ENCODE assay signal across 18 cellular contexts in genomic region chr17:61583660-61584264, GRCh38. TPM values are rescaled to one million over a fixed set of nuclear protein-coding genes. Genes with fewer than 3 reads are reported as not detected.
A peak's percentile ranks its signal among the peaks of the same experiment; 100 is the strongest.
DNase-seq lines count a peak whose midpoint lies in the region; ATAC-seq, FAIRE-seq and TF ChIP-seq lines count a peak whose summit lies in the region.
"Had no signal": no experiment of that assay in that cellular context is flagged by ENCODE, and none has a peak within 500 bp of the region (broad histone marks: within the 10 kb centered on the region; RNA-seq: fewer than 3 reads in every experiment).

No MANE protein-coding gene starts in this region.

- TF ChIP-seq POLR2A in HepG2 (IDR thresholded peaks at IDR 0.05; ENCODE audit: insufficient read depth in 1 of 2, low read depth in 2 of 2, low read length in 2 of 2), result no peak
- no peak for TF ChIP-seq POLR2A in right lobe of liver (IDR thresholded peaks at IDR 0.05)

- no peaks in the 10 kb centered on the region for H3K9me2 ChIP-seq in SK-N-SH

- WGBS in HepG2 (ENCODE audit: low lambda C conversion rate), result 54% methylated on average over 4 of the region's 4 CpGs
- 76% methylated on average over 4 of the region's 4 CpGs for WGBS in right lobe of liver (ENCODE audit: insufficient coverage, low coverage, low lambda C conversion rate, missing lambda C conversion rate)
- 92% methylated on average over 4 of the region's 4 CpGs for WGBS in SK-N-SH (ENCODE audit: low lambda C conversion rate)

- H3K9ac ChIP-seq in HepG2 (ENCODE audit: insufficient read depth, low read depth, low read length) (no peak overlapping the region), SK-N-SH (no peak overlapping the region)
- H3K9ac ChIP-seq: BLaER1 treated with 17β-estradiol and CSF1 and Interleukin-3, amounts not matched to agents 10 nM and 100 nM had no signal

- H3K27me3 ChIP-seq in HepG2 (ENCODE audit: control insufficient read depth in 1 of 2, insufficient read depth in 2 of 2, low read length in 2 of 2) (no peaks in the 10 kb centered on the region), right lobe of liver (no peaks in the 10 kb centered on the region), SK-N-SH (ENCODE audit: insufficient read depth) (no peaks in the 10 kb centered on the region)
- H3K27me3 ChIP-seq: BE2C; BLaER1 treated with 17β-estradiol and CSF1 and Interleukin-3, amounts not matched to agents 10 nM and 100 nM had no signal

- FAIRE-seq in HepG2 (lab: Jason Lieb, UNC) (no peak), urothelium cell line (lab: Jason Lieb, UNC) (peak; percentile 44)
- FAIRE-seq: D721Med, GM18507 had no signal

- in situ Hi-C loops in HepG2 (cut with HindIII; ENCODE audit: extremely low pct_ligation_motif_present, low pct_unique_long_range_greater_than_20kb), result loop anchor here (5.0 kb wide), 1 partner anchor 171 kb away; no protein-coding TSS in a partner anchor

- peaks cover 55% of the 10 kb centered on the region for H3K4me1 ChIP-seq in HepG2 (ENCODE audit: insufficient read depth, low read length)
- peaks cover 0 to 10% (median 0%) of the 10 kb centered on the region in 4 donors for H3K4me1 ChIP-seq in right lobe of liver
- peaks cover 13 to 26% of the 10 kb centered on the region in 2 experiments; a peak in 3 of 4 replicates for H3K4me1 ChIP-seq in SK-N-SH (ENCODE audit: control insufficient read depth in 1 of 2, insufficient read depth in 2 of 2, low read depth in 1 of 2, low read length in 1 of 2)
- H3K4me1 ChIP-seq: BLaER1 treated with 17β-estradiol and CSF1 and Interleukin-3, amounts not matched to agents 10 nM and 100 nM had no signal

- no peaks in the 10 kb centered on the region for H3F3A ChIP-seq in SK-N-SH (replicated peaks; ENCODE audit: insufficient read depth)

- intact Hi-C loops in HepG2 (cut with micrococcal nuclease; ENCODE audit: unreplicated experiment), result loop anchor here (10.0 kb wide), 1 partner anchor 609 kb away; no protein-coding TSS in a partner anchor
- intact Hi-C loops in right lobe of liver (cut with DNase I), result no loop called here

- H4K20me1 ChIP-seq in HepG2 (ENCODE audit: insufficient read depth, low read length), result no peaks in the 10 kb centered on the region
- no peaks in the 10 kb centered on the region for H4K20me1 ChIP-seq in SK-N-SH (ENCODE audit: insufficient read depth)
- H4K20me1 ChIP-seq: BLaER1 treated with 17β-estradiol and CSF1 and Interleukin-3, amounts not matched to agents 10 nM and 100 nM had no signal

- TF ChIP-seq EP300 in HepG2 (IDR thresholded peaks at IDR 0.05; ENCODE audit: low read depth in 2 of 2, low read length in 2 of 2), result no peak
- no peak for TF ChIP-seq EP300 in HepG2 (CRISPR knock-in tag; IDR thresholded peaks at IDR 0.05; ENCODE audit: borderline replicate concordance)
- no peak for TF ChIP-seq EP300 in SK-N-SH (IDR thresholded peaks at IDR 0.05; ENCODE audit: borderline replicate concordance in 1 of 2, low read depth in 1 of 2, low read length in 1 of 2)

- BruUV-seq in HepG2 (replicated peaks; lab: Mats Ljungman, UMichigan), result no TSS peak

- H3K4me3 ChIP-seq in HepG2 (replicated peaks in 1 of 3; ENCODE audit: insufficient read depth in 1 of 3, low read depth in 2 of 3, low read length in 3 of 3) (no peak overlapping the region), right lobe of liver (no peak overlapping the region), SK-N-SH (ENCODE audit: low read depth in 2 of 2, low read length in 1 of 2) (no peak overlapping the region)
- H3K4me3 ChIP-seq: BLaER1 treated with 17β-estradiol and CSF1 and Interleukin-3, amounts not matched to agents 10 nM and 100 nM; HAP-1 had no signal

- TF ChIP-seq CTCF in HepG2 (CRISPR knock-in tag; IDR thresholded peaks at IDR 0.05) (no peak), right lobe of liver (IDR thresholded peaks at IDR 0.05) (no peak), SK-N-SH (IDR thresholded peaks at IDR 0.05) (no peak)

- no peak for DNase-seq in HepG2 (ENCODE audit: low spot score)
- no peak for DNase-seq in right lobe of liver
- no peak for DNase-seq in SK-N-SH
- DNase-seq in urothelium cell line (ENCODE audit: low spot score), result no peak
- no peak for DNase-seq in activated gamma-delta T cell treated with Interleukin-2 at 50 U/mL for 16 hours
- no peak for DNase-seq in midbrain (lab: John Stamatoyannopoulos, UW)
- DNase-seq: CD4-positive, alpha-beta T cell; CD8-positive, alpha-beta memory T cell; DMS79 treated with DMSO at 0.1 percent for 48 hours; GF-D8; GOT3 had no signal

- H3K79me2 ChIP-seq in HepG2 (ENCODE audit: insufficient read depth, low read length), result no peaks in the 10 kb centered on the region
- no peaks in the 10 kb centered on the region for H3K79me2 ChIP-seq in SK-N-SH (ENCODE audit: insufficient read depth)

- H3K27ac ChIP-seq in HepG2 (ENCODE audit: extremely low read length, insufficient read depth, low read length), result no peak overlapping the region
- no peak overlapping the region for H3K27ac ChIP-seq in right lobe of liver
- H3K27ac ChIP-seq in SK-N-SH (ENCODE audit: low read depth in 2 of 2, low read length in 1 of 2), result peak overlapping the region in 1 of 2 experiments; percentile 79; a peak in 1 of 4 replicates
- H3K27ac ChIP-seq: BLaER1 treated with 17β-estradiol and CSF1 and Interleukin-3, amounts not matched to agents 10 nM and 100 nM had no signal

- H2AFZ ChIP-seq in HepG2 (ENCODE audit: low read length), result no peak overlapping the region
- H2AFZ ChIP-seq in SK-N-SH (ENCODE audit: low read depth), result peak overlapping the region; percentile 5; the same call in 1 of the 2 replicates

- no peak for TF ChIP-seq RAD21 in HepG2 (CRISPR knock-in tag; IDR thresholded peaks at IDR 0.05)
- TF ChIP-seq RAD21 in SK-N-SH (IDR thresholded peaks at IDR 0.05; ENCODE audit: low read length), result no peak

- ATAC-seq in HepG2 (no peak), right lobe of liver (no peak)

- CTCF ChIA-PET in HepG2 (lab: Yijun Ruan, JAX; ENCODE audit: low intra/inter-chr PET ratio, low total read pairs), result interaction anchor here (0.7 to 3.9 kb wide), 5 partner anchors 33 to 612 kb away, joined by 3 to 30 read pairs (median 4); no protein-coding TSS in a partner anchor
- CTCF ChIA-PET in SK-N-SH (lab: Yijun Ruan, JAX), result interaction anchor here (0.6 to 10.9 kb wide), 31 partner anchors 9 to 674 kb away, joined by 3 to 177 read pairs (median 4); partner anchors contain the start of gene TBX2

- POLR2A ChIA-PET in HepG2 (lab: Yijun Ruan, JAX), result interaction anchor here (1.3 kb wide), 1 partner anchor 171 kb away, joined by 7 read pairs; no protein-coding TSS in a partner anchor
- POLR2A ChIA-PET in SK-N-SH (lab: Yijun Ruan, JAX), result interaction anchor here (0.9 to 1.0 kb wide), 3 partner anchors 9 to 172 kb away, joined by 3 to 6 read pairs (median 5); no protein-coding TSS in a partner anchor

- H3K9me3 ChIP-seq in HepG2 (ENCODE audit: low read length) (no peaks in the 10 kb centered on the region), right lobe of liver (no peaks in the 10 kb centered on the region), SK-N-SH (no peaks in the 10 kb centered on the region)
- H3K9me3 ChIP-seq: BE2C; BLaER1 treated with 17β-estradiol and CSF1 and Interleukin-3, amounts not matched to agents 10 nM and 100 nM; HAP-1 had no signal

- no peak overlapping the region for H3K4me2 ChIP-seq in HepG2 (ENCODE audit: low read depth, low read length)
- H3K4me2 ChIP-seq in SK-N-SH, result no peak overlapping the region
- H3K4me2 ChIP-seq: BLaER1 treated with 17β-estradiol and CSF1 and Interleukin-3, amounts not matched to agents 10 nM and 100 nM had no signal

- no peaks in the 10 kb centered on the region for H3K36me3 ChIP-seq in HepG2 (replicated peaks in 1 of 2; ENCODE audit: control insufficient read depth in 1 of 2, insufficient read depth in 2 of 2, low read length in 2 of 2)
- no peaks in the 10 kb centered on the region for H3K36me3 ChIP-seq in right lobe of liver
- H3K36me3 ChIP-seq in SK-N-SH (replicated peaks in 1 of 2; ENCODE audit: control insufficient read depth in 1 of 2, insufficient read depth in 2 of 2, low read length in 1 of 2), result no peaks in the 10 kb centered on the region
- H3K36me3 ChIP-seq: BE2C; BLaER1 treated with 17β-estradiol and CSF1 and Interleukin-3, amounts not matched to agents 10 nM and 100 nM; HAP-1 had no signal

TF ChIP-seq in HepG2, 621 proteins besides CTCF, POLR2A, EP300 and RAD21 (continues in another document):
- TF ChIP-seq HOXA5 (CRISPR knock-in tag; IDR thresholded peaks at IDR 0.05) (no peak), ADNP (CRISPR knock-in tag; IDR thresholded peaks at IDR 0.05) (0 out of 2 replicates have a peak, but pooled peaks have one; percentile 72)

TF ChIP-seq in SK-N-SH, 30 proteins besides CTCF, POLR2A, EP300 and RAD21 (continues in another document):
- TF ChIP-seq MEF2A (IDR thresholded peaks at IDR 0.05; ENCODE audit: borderline replicate concordance, low read depth) (no peak), JUND (IDR thresholded peaks at IDR 0.05) (no peak), MXI1 (IDR thresholded peaks at IDR 0.05; ENCODE audit: low read depth, low read length) (no peak), EZH2phosphoT487 (IDR thresholded peaks at IDR 0.05; ENCODE audit: borderline replicate concordance, low read depth) (no peak)

RNA-seq across cellular contexts. Expression of gene NACA2, which starts 7.3 kb away (rescaled TPM):
- 0.56 TPM in 1 of 2 replicates, not detected in the other for total RNA-seq in HepG2 (2016; rRNA removed; fragmentation: Illumina TruSeq; extraction: Trizol)
- not detected in 2 replicates for total RNA-seq in HepG2 (2016; cell fraction: cytosol; rRNA removed; fragmentation: Illumina TruSeq; extraction: Trizol; ENCODE audit: low read depth)
- total RNA-seq in HepG2 (2016; cell fraction: insoluble cytoplasmic fraction; rRNA removed; fragmentation: Illumina TruSeq; extraction: Trizol), result 0.26 TPM in 1 of 2 replicates, not detected in the other
- 0.24 and 0.34 TPM in 2 replicates for total RNA-seq in HepG2 (2016; cell fraction: membrane; rRNA removed; fragmentation: Illumina TruSeq; extraction: Trizol)
- total RNA-seq in HepG2 (2016; cell fraction: nucleus; rRNA removed; fragmentation: Illumina TruSeq; extraction: Trizol), result not detected in 2 replicates
- 0.09 and 0.21 TPM in 2 replicates for polyA plus RNA-seq in HepG2 (2011; rRNA removed)
- not detected in 2 replicates for polyA plus RNA-seq in HepG2 (2011; cell fraction: cytosol; rRNA removed)
- not detected in 2 replicates for polyA plus RNA-seq in HepG2 (2011; cell fraction: nucleus; rRNA removed)
- 0.53 and 0.59 TPM in 2 replicates for polyA plus RNA-seq in HepG2 (2012)
- 0.18 and 0.19 TPM in 2 replicates for polyA plus RNA-seq in HepG2 (2016; cell fraction: cytosol; fragmentation: Illumina TruSeq; extraction: Trizol; ENCODE audit: low read depth)
- not detected in 2 replicates for polyA plus RNA-seq in HepG2 (2016; cell fraction: insoluble cytoplasmic fraction; fragmentation: Illumina TruSeq; extraction: Trizol; ENCODE audit: low read depth)
- polyA plus RNA-seq in HepG2 (2016; cell fraction: membrane; fragmentation: Illumina TruSeq; extraction: Trizol; ENCODE audit: low read depth), result 0.26 TPM in 1 of 2 replicates, not detected in the other
- not detected in 2 replicates for polyA plus RNA-seq in HepG2 (2016; cell fraction: nucleus; fragmentation: Illumina TruSeq; extraction: Trizol; ENCODE audit: insufficient read depth, low read depth)
- not detected in 2 replicates for polyA minus RNA-seq in HepG2 (2011; rRNA and poly(A)+ RNA removed; ENCODE audit: low replicate concordance)
- not detected in 2 replicates for polyA minus RNA-seq in HepG2 (2011; cell fraction: cytosol; rRNA and poly(A)+ RNA removed)
- polyA minus RNA-seq in HepG2 (2011; cell fraction: nucleus; rRNA and poly(A)+ RNA removed), result not detected in 2 replicates
- total RNA-seq in right lobe of liver, result not detected
- polyA plus RNA-seq in SK-N-SH (2012; rRNA removed), result not detected in 2 replicates
- polyA plus RNA-seq in SK-N-SH (2012; cell fraction: cytosol; rRNA removed), result 0.10 TPM in 1 of 2 replicates, not detected in the other
- polyA plus RNA-seq in SK-N-SH (2012; cell fraction: nucleus; rRNA removed), result not detected in 2 replicates
- total RNA-seq: CD4-positive, alpha-beta T cell; CD8-positive, alpha-beta memory T cell; Daoy had no signal
- polyA plus RNA-seq: CD14-positive monocyte; CD8-positive, alpha-beta memory T cell had no signal

Comparison
In these comparisons a context has a peak if more than half of its experiments do, and no peak if none do; other contexts are left out.
1. Of the 25 proteins assayed by ChIP-seq in both HepG2 and SK-N-SH: peak only in HepG2: MAX; only in SK-N-SH: none; in both: none; in neither: 24.